In genomic region chr2:36123995-36124394, GRCh38 we compare ENCODE assay signal across 28 cellular contexts.
"Had no signal": no experiment of that assay in that cellular context is flagged by ENCODE, and none has a peak within 500 bp of the region (broad histone marks: within the 10 kb centered on the region; RNA-seq: fewer than 3 reads in every experiment).

No MANE protein-coding gene starts in this region.

- ATAC-seq: esophagus mucosa; gastrocnemius medialis; left lobe of liver; naive thymus-derived CD4-positive, alpha-beta T cell; right lobe of liver had no signal

- H3K27ac ChIP-seq: colonic mucosa, epithelial cell of prostate, gastrocnemius medialis, hepatocyte, neural progenitor cell, parathyroid adenoma, right lobe of liver, testis, tibial artery had no signal

- DNase-seq: colonic mucosa; effector CD8-positive, alpha-beta T cell; endodermal cell; foreskin fibroblast; gastrocnemius medialis; head of caudate nucleus; kidney; mesenchymal stem cell; naive thymus-derived CD4-positive, alpha-beta T cell; right lobe of liver; small intestine; stimulated activated CD4-positive, alpha-beta T cell treated with anti-CD3 and anti-CD28 coated beads, Interleukin-15, amount 100 ng/mL, for 24 hours; stimulated activated CD4-positive, alpha-beta T cell treated with anti-CD3 and anti-CD28 coated beads, Interleukin-2, amount 100 ng/mL, for 48 hours; stimulated activated naive CD4-positive, alpha-beta T cell; substantia nigra; testis; tibial artery had no signal

- H3K9me3 ChIP-seq: colonic mucosa, gastrocnemius medialis, right lobe of liver, testis had no signal

- H3K27me3 Mint-ChIP-seq: dendritic cell treated with granulocyte-macrophage colony-stimulating factor and Interleukin-4, amounts not matched to agents 40 ng/mL and 50 ng/mL, for 4 days; progenitor cell of endocrine pancreas; type B pancreatic cell had no signal

- H3K27ac Mint-ChIP-seq: dendritic cell treated with granulocyte-macrophage colony-stimulating factor and Interleukin-4, amounts not matched to agents 40 ng/mL and 50 ng/mL, for 4 days; endodermal cell; mesothelial cell of epicardium; naive thymus-derived CD4-positive, alpha-beta T cell; nephron; neural progenitor cell; progenitor cell of endocrine pancreas; type B pancreatic cell had no signal

- H3K4me3 ChIP-seq: colonic mucosa, gastrocnemius medialis, hepatocyte, neural progenitor cell, right lobe of liver, testis, tibial artery had no signal

- H3K27me3 ChIP-seq: colonic mucosa, gastrocnemius medialis, hepatocyte, neural progenitor cell, right lobe of liver, testis had no signal

- H3K36me3 Mint-ChIP-seq: mesothelial cell of epicardium, neural progenitor cell, type B pancreatic cell had no signal

- H3K4me1 Mint-ChIP-seq: endodermal cell; mesothelial cell of epicardium; naive thymus-derived CD4-positive, alpha-beta T cell; nephron had no signal

- H3K36me3 ChIP-seq: colonic mucosa, gastrocnemius medialis, neural progenitor cell, right lobe of liver, tibial artery had no signal

- H3K4me1 ChIP-seq: colonic mucosa, gastrocnemius medialis, neural progenitor cell, parathyroid adenoma, right lobe of liver, testis, tibial artery had no signal

- H3K4me3 Mint-ChIP-seq: dendritic cell treated with granulocyte-macrophage colony-stimulating factor and Interleukin-4, amounts not matched to agents 40 ng/mL and 50 ng/mL, for 4 days; endodermal cell; mesothelial cell of epicardium; naive thymus-derived CD4-positive, alpha-beta T cell; nephron; neural progenitor cell; type B pancreatic cell had no signal
